In the genomic region with DNA sequence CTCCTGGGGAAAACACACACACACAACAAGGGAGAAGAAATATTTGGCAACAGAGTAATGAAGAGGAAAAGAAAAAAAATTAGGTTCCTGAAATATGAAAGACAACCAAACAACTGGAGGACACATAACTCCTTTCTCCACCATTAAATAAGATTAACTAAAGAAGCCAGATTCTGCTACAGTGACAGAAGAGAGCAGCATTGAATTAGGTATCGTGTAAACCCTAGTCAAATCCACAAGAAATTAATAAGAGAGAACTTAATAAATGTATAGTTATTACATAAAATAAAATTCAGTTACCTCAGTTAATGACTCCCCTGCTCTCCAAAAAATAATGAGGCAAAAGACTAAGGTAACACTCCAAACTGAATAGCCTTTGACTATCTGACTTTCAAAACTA, we compare ENCODE assay signal across 11 cellular contexts.
DNase-seq lines count a peak whose midpoint lies in the region; ATAC-seq, FAIRE-seq and TF ChIP-seq lines count a peak whose summit lies in the region.
"Had no signal": no experiment of that assay in that cellular context is flagged by ENCODE, and none has a peak within 500 bp of the region (broad histone marks: within the 10 kb centered on the region; RNA-seq: fewer than 3 reads in every experiment).

No MANE protein-coding gene starts in this region.

- H3K4me1 ChIP-seq in A549, result no peaks in the 10 kb centered on the region
- no peaks in the 10 kb centered on the region for H3K4me1 ChIP-seq in tibial nerve
- H3K4me1 ChIP-seq: tibial artery had no signal

- no peak overlapping the region for H3K4me3 ChIP-seq in A549
- H3K4me3 ChIP-seq in tibial nerve, result no peak overlapping the region
- H3K4me3 ChIP-seq: tibial artery had no signal

- H3K27me3 ChIP-seq in tibial nerve, result no peaks in the 10 kb centered on the region
- H3K27me3 ChIP-seq: tibial artery had no signal

- H3K27ac ChIP-seq in A549 (no peak overlapping the region), RWPE1 (no peak overlapping the region), tibial nerve (no peak overlapping the region)
- H3K27ac ChIP-seq: tibial artery had no signal

- TF ChIP-seq EP300 in A549 (IDR thresholded peaks at IDR 0.05), result no peak
- TF ChIP-seq EP300 in tibial nerve (IDR thresholded peaks at IDR 0.05), result no peak

- peak; percentile 30; the same call in 1 of the 3 replicates for TF ChIP-seq CTCF in A549 (IDR thresholded peaks at IDR 0.05)
- TF ChIP-seq CTCF in RWPE1 (conservative IDR thresholded peaks at IDR 0.05; ENCODE audit: low read depth), result peak; percentile 49
- TF ChIP-seq CTCF in tibial nerve (IDR thresholded peaks at IDR 0.05), result peak in 1 of 5 experiments; percentile 10

- H3K9me3 ChIP-seq in A549, result peaks cover 11% of the 10 kb centered on the region; the same call in 1 of the 3 replicates
- H3K9me3 ChIP-seq in tibial nerve, result peaks cover 0 to 52% (median 2%) of the 10 kb centered on the region in 4 donors

- FAIRE-seq in A549 (lab: Jason Lieb, UNC), result no peak

- no peak overlapping the region for H3K4me2 ChIP-seq in A549

- 3% methylated on average over 1 of the region's 1 CpG for WGBS in A549 (ENCODE audit: missing lambda C conversion rate)
- WGBS in tibial nerve, 2 donors, result 90% methylated on average over 1 of the region's 1 CpG

- H3K36me3 ChIP-seq in tibial nerve, result peaks cover 0 to 15% (median 0%) of the 10 kb centered on the region in 3 donors
- H3K36me3 ChIP-seq: tibial artery had no signal

- CTCF ChIA-PET in A549 (lab: Yijun Ruan, JAX) (interaction anchor here (1.3 kb wide), 1 partner anchor 451 kb away, joined by 3 read pairs; no protein-coding TSS in a partner anchor), RWPE1 (lab: Yijun Ruan, JAX) (interaction anchor here (0.6 to 0.7 kb wide), 3 partner anchors 11 to 450 kb away, joined by 3 read pairs; no protein-coding TSS in a partner anchor)

- TF ChIP-seq RAD21 in A549 (conservative IDR thresholded peaks at IDR 0.05 in 1 of 2, IDR thresholded peaks at IDR 0.05 in 1 of 2), result peak; percentile 35 to 62; a peak in 4 of 5 replicates

- TF ChIP-seq POLR2A in A549 (IDR thresholded peaks at IDR 0.05; ENCODE audit: low read length), result no peak
- no peak for TF ChIP-seq POLR2A in tibial nerve (IDR thresholded peaks at IDR 0.05)

- DNase-seq in A549 (ENCODE audit: low read depth in 1 of 2, low spot score in 1 of 2), result peak in 1 of 2 experiments; percentile 37
- DNase-seq in H4 (ENCODE audit: low spot score), result peak; percentile 62
- peak; percentile 16 for DNase-seq in RWPE1 (ENCODE audit: low spot score)
- DNase-seq in fibroblast of the conjunctiva (ENCODE audit: low read depth), result peak; percentile 55
- DNase-seq in tibial nerve (ENCODE audit: low spot score in 2 of 2), result no peak
- DNase-seq in GOT3 (lab: John Stamatoyannopoulos, UW), result no peak
- DNase-seq in T-helper 2 cell, result no peak
- DNase-seq in epidermal melanocyte (ENCODE audit: insufficient read length, low spot score), result no peak
- DNase-seq: activated CD4-positive, alpha-beta T cell treated with anti-CD3 and anti-CD28 coated beads, Interleukin-2, amount 50 U/mL, for 48 hours; NCI-H2107; tibial artery had no signal

- ATAC-seq in A549, result no peak

- POLR2A ChIA-PET in A549 (lab: Yijun Ruan, JAX), result no interaction called here
- POLR2A ChIA-PET in RWPE1 (lab: Yijun Ruan, JAX; ENCODE audit: low non-redundant PET), result no interaction called here

TF ChIP-seq in A549, 52 proteins besides CTCF, POLR2A, EP300 and RAD21:
- TF ChIP-seq FOSB (CRISPR knock-in tag; IDR thresholded peaks at IDR 0.05) (no peak), SMC3 (IDR thresholded peaks at IDR 0.05) (peak; percentile 20; the same call in 1 of the 3 replicates)

Comparison
In these comparisons a context has a peak if more than half of its experiments do, and no peak if none do; other contexts are left out.
1. DNase-seq: peak in H4 (single experiment), RWPE1 (single experiment) and fibroblast of the conjunctiva (single experiment); none in tibial nerve (0 of 2), GOT3 (single experiment), T-helper 2 cell (0 of 5) and epidermal melanocyte (single experiment).